In genomic region chr4:68347845-68348244, GRCh38 we compare ENCODE assay signal across 1 cellular context.
TF ChIP-seq lines count a peak whose summit lies in the region.

No MANE protein-coding gene starts in this region.

TF ChIP-seq in SK-N-SH treated with all-trans-retinoic acid at 6 μM for 48 hours, 23 proteins besides CTCF, POLR2A, EP300 and RAD21 (continued from another document):
- no peak for TF ChIP-seq ESRRG (CRISPR knock-in tag; IDR thresholded peaks at IDR 0.05)
- TF ChIP-seq TOX (CRISPR knock-in tag; IDR thresholded peaks at IDR 0.05; ENCODE audit: borderline replicate concordance), result no peak
TF ChIP-seq in SK-N-SH treated with all-trans-retinoic acid at 6 μM for 48 hours: peak in this region for 0.
